15 cellular contexts compared by ENCODE assay signal in the genomic region with DNA sequence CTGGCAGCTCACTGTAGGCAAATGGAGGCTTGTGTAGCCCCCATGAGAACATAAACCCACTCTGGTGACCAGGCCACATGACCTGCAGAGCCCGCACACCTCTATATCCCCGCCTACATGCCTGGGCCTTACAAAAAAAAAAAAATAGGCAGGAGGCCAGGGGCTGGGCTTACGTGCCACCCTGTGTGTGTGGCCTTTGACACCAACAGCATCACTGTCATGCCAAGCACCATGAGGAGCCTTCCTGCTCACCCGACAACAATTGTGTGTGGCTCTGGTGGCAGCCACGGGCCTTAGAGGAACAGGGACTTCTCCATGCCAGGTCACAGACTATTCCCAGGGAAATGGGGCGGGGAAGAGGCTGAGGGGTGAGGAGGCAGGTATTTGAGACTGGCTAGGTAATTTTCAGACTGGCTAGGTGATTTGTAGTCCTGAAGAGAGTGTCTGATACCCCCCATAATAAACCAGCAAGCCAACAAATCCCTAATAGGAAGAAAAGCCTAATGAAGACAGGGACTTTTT.
A peak's percentile ranks its signal among the peaks of the same experiment; 100 is the strongest.
DNase-seq lines count a peak whose midpoint lies in the region; ATAC-seq, FAIRE-seq and TF ChIP-seq lines count a peak whose summit lies in the region.
"Had no signal": no experiment of that assay in that cellular context is flagged by ENCODE, and none has a peak within 500 bp of the region (broad histone marks: within the 10 kb centered on the region; RNA-seq: fewer than 3 reads in every experiment).

No MANE protein-coding gene starts in this region.

- peaks cover under 1% of the 10 kb centered on the region for H3K27me3 Mint-ChIP-seq in activated CD4-positive, alpha-beta memory T cell treated with anti-CD3 and anti-CD28 coated beads, Interleukin-2, amount 10 ng/mL, durations not matched to agents 7 days and 5 days
- peaks cover 2% of the 10 kb centered on the region for H3K27me3 Mint-ChIP-seq in activated CD4-positive, alpha-beta memory T cell treated with anti-CD3 and anti-CD28 coated beads for 36 hours
- no peaks in the 10 kb centered on the region for H3K27me3 Mint-ChIP-seq in osteocyte (ENCODE audit: unreplicated experiment)
- H3K27me3 Mint-ChIP-seq: CD4-positive, alpha-beta memory T cell had no signal

- ATAC-seq in left colon (peak; percentile 17), HG03565 (IDR thresholded peaks at IDR 0.05; ENCODE audit: unreplicated experiment) (no peak)

- peaks cover 4% of the 10 kb centered on the region for H3K4me1 Mint-ChIP-seq in activated CD4-positive, alpha-beta memory T cell treated with anti-CD3 and anti-CD28 coated beads, Interleukin-2, amount 10 ng/mL, durations not matched to agents 7 days and 5 days
- no peaks in the 10 kb centered on the region for H3K4me1 Mint-ChIP-seq in activated CD4-positive, alpha-beta memory T cell treated with anti-CD3 and anti-CD28 coated beads for 36 hours (ENCODE audit: low read depth)
- H3K4me1 Mint-ChIP-seq in osteocyte (ENCODE audit: unreplicated experiment) = peaks cover 7% of the 10 kb centered on the region
- H3K4me1 Mint-ChIP-seq: CD14-positive monocyte; CD4-positive, alpha-beta memory T cell had no signal

- no peak for TF ChIP-seq CTCF in osteocyte (IDR thresholded peaks at IDR 0.05)

- FAIRE-seq in HTR-8/SVneo (lab: Jason Lieb, UNC) = peak; percentile 76
- FAIRE-seq: H1 had no signal

- POLR2A ChIA-PET in activated CD4-positive, alpha-beta memory T cell treated with anti-CD3 and anti-CD28 coated beads, Interleukin-2, amount 10 ng/mL, durations not matched to agents 7 days and 5 days (lab: Charles Lee) = no interaction called here
- POLR2A ChIA-PET in activated CD4-positive, alpha-beta memory T cell treated with anti-CD3 and anti-CD28 coated beads for 36 hours (lab: Charles Lee) = no interaction called here

- H3K4me3 Mint-ChIP-seq in activated CD4-positive, alpha-beta memory T cell treated with anti-CD3 and anti-CD28 coated beads, Interleukin-2, amount 10 ng/mL, durations not matched to agents 7 days and 5 days = no peak overlapping the region
- no peak overlapping the region for H3K4me3 Mint-ChIP-seq in activated CD4-positive, alpha-beta memory T cell treated with anti-CD3 and anti-CD28 coated beads for 36 hours
- no peak overlapping the region for H3K4me3 Mint-ChIP-seq in osteocyte (ENCODE audit: unreplicated experiment)
- H3K4me3 Mint-ChIP-seq: CD14-positive monocyte; CD4-positive, alpha-beta memory T cell; H9 had no signal

- CTCF ChIA-PET in activated CD4-positive, alpha-beta memory T cell treated with anti-CD3 and anti-CD28 coated beads, Interleukin-2, amount 10 ng/mL, durations not matched to agents 7 days and 5 days (lab: Charles Lee) = no interaction called here
- CTCF ChIA-PET in activated CD4-positive, alpha-beta memory T cell treated with anti-CD3 and anti-CD28 coated beads for 36 hours (lab: Charles Lee) = no interaction called here

- peaks cover 25% of the 10 kb centered on the region for H3K36me3 Mint-ChIP-seq in activated CD4-positive, alpha-beta memory T cell treated with anti-CD3 and anti-CD28 coated beads, Interleukin-2, amount 10 ng/mL, durations not matched to agents 7 days and 5 days (ENCODE audit: low read depth)
- H3K36me3 Mint-ChIP-seq in activated CD4-positive, alpha-beta memory T cell treated with anti-CD3 and anti-CD28 coated beads for 36 hours = peaks cover 3% of the 10 kb centered on the region
- peaks cover 12% of the 10 kb centered on the region for H3K36me3 Mint-ChIP-seq in osteocyte (ENCODE audit: unreplicated experiment)
- H3K36me3 Mint-ChIP-seq: CD14-positive monocyte had no signal

- H3K27ac Mint-ChIP-seq in activated CD4-positive, alpha-beta memory T cell treated with anti-CD3 and anti-CD28 coated beads, Interleukin-2, amount 10 ng/mL, durations not matched to agents 7 days and 5 days = no peak overlapping the region
- H3K27ac Mint-ChIP-seq in activated CD4-positive, alpha-beta memory T cell treated with anti-CD3 and anti-CD28 coated beads for 36 hours = no peak overlapping the region
- no peak overlapping the region for H3K27ac Mint-ChIP-seq in osteocyte (ENCODE audit: unreplicated experiment)
- H3K27ac Mint-ChIP-seq: CD14-positive monocyte; CD4-positive, alpha-beta memory T cell; H9 had no signal

- intact Hi-C loops in activated CD4-positive, alpha-beta memory T cell treated with anti-CD3 and anti-CD28 coated beads for 36 hours (cut with micrococcal nuclease) = no loop called here
- intact Hi-C loops in left colon (cut with DNase I, micrococcal nuclease) = no loop called here

- peaks cover 10% of the 10 kb centered on the region for H3K9me3 Mint-ChIP-seq in activated CD4-positive, alpha-beta memory T cell treated with anti-CD3 and anti-CD28 coated beads, Interleukin-2, amount 10 ng/mL, durations not matched to agents 7 days and 5 days
- peaks cover 10% of the 10 kb centered on the region for H3K9me3 Mint-ChIP-seq in activated CD4-positive, alpha-beta memory T cell treated with anti-CD3 and anti-CD28 coated beads for 36 hours
- peaks cover 13% of the 10 kb centered on the region for H3K9me3 Mint-ChIP-seq in osteocyte (ENCODE audit: unreplicated experiment)

- peak; percentile 7 for DNase-seq in activated CD4-positive, alpha-beta memory T cell treated with anti-CD3 and anti-CD28 coated beads, Interleukin-2, amount 10 ng/mL, durations not matched to agents 7 days and 5 days
- no peak for DNase-seq in activated CD4-positive, alpha-beta memory T cell treated with anti-CD3 and anti-CD28 coated beads for 36 hours
- DNase-seq in HTR-8/SVneo (ENCODE audit: insufficient read length, low spot score) (no peak), left colon (no peak), osteocyte (ENCODE audit: extremely low spot score, unreplicated experiment) (peak; percentile 62), kidney glomerular epithelial cell (lab: John Stamatoyannopoulos, UW) (no peak), OCI-M1 (lab: John Stamatoyannopoulos, UW) (no peak)
- DNase-seq: 8988T; CD4-positive, alpha-beta memory T cell; DMS79 treated with DMSO at 0.1 percent for 48 hours; GF-D8; H9 had no signal

Comparison
In these comparisons a context has a peak if more than half of its experiments do, and no peak if none do; other contexts are left out.
1. DNase-seq: peak in activated CD4-positive, alpha-beta memory T cell treated with anti-CD3 and anti-CD28 coated beads, Interleukin-2, amount 10 ng/mL, durations not matched to agents 7 days and 5 days (single experiment) and osteocyte (single experiment); none in activated CD4-positive, alpha-beta memory T cell treated with anti-CD3 and anti-CD28 coated beads for 36 hours (single experiment), HTR-8/SVneo (single experiment), left colon (0 of 2), kidney glomerular epithelial cell (single experiment) and OCI-M1 (single experiment).